ENCODE assay signal across 8 cellular contexts in genomic region chr18:26548144-26549102, GRCh38. TPM values are rescaled to one million over a fixed set of nuclear protein-coding genes. Genes with fewer than 3 reads are reported as not detected.
DNase-seq lines count a peak whose midpoint lies in the region; ATAC-seq, FAIRE-seq and TF ChIP-seq lines count a peak whose summit lies in the region.

KCTD1 (minus strand) TSS chr18:26548553; CDS start chr18:26548536, 17 bp downstream.

- ATAC-seq in GM18868 (IDR thresholded peaks at IDR 0.05; ENCODE audit: unreplicated experiment) (peak; percentile 70), HG03066 (IDR thresholded peaks at IDR 0.05; ENCODE audit: low read depth, unreplicated experiment) (peak; percentile 42), WTC11 (peak; percentile 35)

- DNase-seq in ACHN, result peak; percentile 71
- DNase-seq in NCI-H2196 (lab: John Stamatoyannopoulos, UW; ENCODE audit: unreplicated experiment), result peak; percentile 66
- peak; percentile 81 for DNase-seq in WTC11 (ENCODE audit: low spot score)
- DNase-seq in cerebellar cortex (ENCODE audit: low spot score), result peak; percentile 82
- DNase-seq in keratinocyte (ENCODE audit: low read depth, low spot score), result no peak
- DNase-seq in stimulated activated CD4-positive, alpha-beta T cell treated with anti-CD3 and anti-CD28 coated beads, Interleukin-12 subunit alpha, Interleukin-12 subunit beta, amount 100 ng/mL, for 4 hours, result peak; percentile 63

- FAIRE-seq in keratinocyte (lab: Jason Lieb, UNC), result no peak

- no peaks in the 10 kb centered on the region for H4K20me1 ChIP-seq in keratinocyte (ENCODE audit: control insufficient read depth, extremely low read depth, insufficient read depth, low read length)

- peak within 1 kb of the TSS; percentile 53 for H2AFZ ChIP-seq in keratinocyte (ENCODE audit: control insufficient read depth, low read length)

- CTCF ChIA-PET in WTC11 (lab: Charles Lee), result interaction anchor here (0.5 to 3.3 kb wide), 18 partner anchors 16 to 634 kb away, joined by 3 to 28 read pairs (median 6); no protein-coding TSS in a partner anchor

- H3K27ac ChIP-seq in keratinocyte (ENCODE audit: control insufficient read depth, insufficient read depth, low read length), result peak within 1 kb of the TSS; percentile 82

- peaks cover 69% of the 10 kb centered on the region for H3K27me3 Mint-ChIP-seq in WTC11 (ENCODE audit: low read depth)

- peak within 1 kb of the TSS; percentile 93 for H3K4me2 ChIP-seq in keratinocyte (ENCODE audit: control insufficient read depth, extremely low read depth, insufficient read depth, low read depth, low read length)

- no peaks in the 10 kb centered on the region for H3K9me3 ChIP-seq in keratinocyte (ENCODE audit: control insufficient read depth, low read depth, low read length)

- H3K9ac ChIP-seq in keratinocyte (ENCODE audit: control insufficient read depth, extremely low read depth, insufficient read depth, low read length), result peak within 1 kb of the TSS; percentile 82

- H3K4me3 Mint-ChIP-seq in WTC11, result peak within 1 kb of the TSS; percentile 80

- H3K4me1 ChIP-seq in keratinocyte (ENCODE audit: control insufficient read depth, extremely low read depth, insufficient read depth, low read length), result peaks cover 42% of the 10 kb centered on the region

- H3K4me1 Mint-ChIP-seq in WTC11, result peaks cover 60% of the 10 kb centered on the region

- in situ Hi-C loops in ACHN (cut with HindIII; ENCODE audit: low pct_ligation_motif_present, low pct_unique_long_range_greater_than_20kb, low sequenced_read_pairs), result no loop called here

- dilution Hi-C loops in keratinocyte (cut with MboI; ENCODE audit: extremely low pct_ligation_motif_present, low sequenced_read_pairs), result no loop called here

- no peaks in the 10 kb centered on the region for H3K9me1 ChIP-seq in keratinocyte (ENCODE audit: control insufficient read depth, extremely low read depth, insufficient read depth, low read length)

- no peaks in the 10 kb centered on the region for H3K27me3 ChIP-seq in keratinocyte (ENCODE audit: control insufficient read depth, extremely low read depth, insufficient read depth, low read length)

- H3K9me3 Mint-ChIP-seq in WTC11, result no peaks in the 10 kb centered on the region

- H3K4me3 ChIP-seq in keratinocyte (ENCODE audit: control insufficient read depth in 2 of 3, extremely low read depth in 1 of 3, insufficient read depth in 2 of 3, low read depth in 1 of 3, low read length in 3 of 3), result peak within 1 kb of the TSS; percentile 74 to 87 (median 79)

- H3K36me3 Mint-ChIP-seq in WTC11, result no peaks in the 10 kb centered on the region; the same call in 1 of the 2 replicates

- TF ChIP-seq CTCF in WTC11 (IDR thresholded peaks at IDR 0.05), result no peak
- TF ChIP-seq CTCF in keratinocyte (optimal IDR thresholded peaks at IDR 0.05 in 1 of 3, IDR thresholded peaks at IDR 0.05 in 1 of 3, conservative IDR thresholded peaks at IDR 0.05 in 1 of 3; ENCODE audit: extremely low read depth in 1 of 3, insufficient read depth in 2 of 3, low read length in 3 of 3), result no peak

- H3K79me2 ChIP-seq in keratinocyte (ENCODE audit: control insufficient read depth, insufficient read depth, low read length), result peaks cover 47% of the 10 kb centered on the region

- no peak within 1 kb of the TSS for H3K27ac Mint-ChIP-seq in WTC11

- POLR2A ChIA-PET in WTC11 (lab: Charles Lee), result interaction anchor here (0.5 to 2.1 kb wide), 6 partner anchors 15 to 142 kb away, joined by 3 to 6 read pairs (median 3); no protein-coding TSS in a partner anchor

- H3K36me3 ChIP-seq in keratinocyte (ENCODE audit: control insufficient read depth in 2 of 2, extremely low read depth in 1 of 2, insufficient read depth in 2 of 2, low read length in 2 of 2), result peaks cover 3 to 4% of the 10 kb centered on the region in 2 experiments

TF ChIP-seq in WTC11, 78 proteins besides CTCF, POLR2A, EP300 and RAD21:
- TF ChIP-seq, protein P1, sequence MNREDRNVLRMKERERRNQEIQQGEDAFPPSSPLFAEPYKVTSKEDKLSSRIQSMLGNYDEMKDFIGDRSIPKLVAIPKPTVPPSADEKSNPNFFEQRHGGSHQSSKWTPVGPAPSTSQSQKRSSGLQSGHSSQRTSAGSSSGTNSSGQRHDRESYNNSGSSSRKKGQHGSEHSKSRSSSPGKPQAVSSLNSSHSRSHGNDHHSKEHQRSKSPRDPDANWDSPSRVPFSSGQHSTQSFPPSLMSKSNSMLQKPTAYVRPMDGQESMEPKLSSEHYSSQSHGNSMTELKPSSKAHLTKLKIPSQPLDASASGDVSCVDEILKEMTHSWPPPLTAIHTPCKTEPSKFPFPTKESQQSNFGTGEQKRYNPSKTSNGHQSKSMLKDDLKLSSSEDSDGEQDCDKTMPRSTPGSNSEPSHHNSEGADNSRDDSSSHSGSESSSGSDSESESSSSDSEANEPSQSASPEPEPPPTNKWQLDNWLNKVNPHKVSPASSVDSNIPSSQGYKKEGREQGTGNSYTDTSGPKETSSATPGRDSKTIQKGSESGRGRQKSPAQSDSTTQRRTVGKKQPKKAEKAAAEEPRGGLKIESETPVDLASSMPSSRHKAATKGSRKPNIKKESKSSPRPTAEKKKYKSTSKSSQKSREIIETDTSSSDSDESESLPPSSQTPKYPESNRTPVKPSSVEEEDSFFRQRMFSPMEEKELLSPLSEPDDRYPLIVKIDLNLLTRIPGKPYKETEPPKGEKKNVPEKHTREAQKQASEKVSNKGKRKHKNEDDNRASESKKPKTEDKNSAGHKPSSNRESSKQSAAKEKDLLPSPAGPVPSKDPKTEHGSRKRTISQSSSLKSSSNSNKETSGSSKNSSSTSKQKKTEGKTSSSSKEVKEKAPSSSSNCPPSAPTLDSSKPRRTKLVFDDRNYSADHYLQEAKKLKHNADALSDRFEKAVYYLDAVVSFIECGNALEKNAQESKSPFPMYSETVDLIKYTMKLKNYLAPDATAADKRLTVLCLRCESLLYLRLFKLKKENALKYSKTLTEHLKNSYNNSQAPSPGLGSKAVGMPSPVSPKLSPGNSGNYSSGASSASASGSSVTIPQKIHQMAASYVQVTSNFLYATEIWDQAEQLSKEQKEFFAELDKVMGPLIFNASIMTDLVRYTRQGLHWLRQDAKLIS (CRISPR knock-in tag; IDR thresholded peaks at IDR 0.05; ENCODE audit: borderline replicate concordance), result no peak
- TF ChIP-seq ZBTB21 (CRISPR knock-in tag; IDR thresholded peaks at IDR 0.05; ENCODE audit: borderline replicate concordance) (no peak), ZNF263 (CRISPR knock-in tag; IDR thresholded peaks at IDR 0.05; ENCODE audit: low read depth) (peak; percentile 94)
TF ChIP-seq in WTC11: peak in this region for 1.

RNA-seq across cellular contexts. Expression of gene KCTD1, which starts in this region (rescaled TPM):
- total RNA-seq in WTC11 (2021), result 16.9 to 23.3 TPM (median 18.7 TPM) in 3 replicates
- polyA plus RNA-seq in keratinocyte, result 18.7 to 57.6 TPM (median 32.1 TPM) in 3 replicates
- polyA plus RNA-seq in keratinocyte (2011; ENCODE audit: low read depth), result 48.7 TPM
- polyA plus RNA-seq in keratinocyte (2011; cell fraction: cytosol; rRNA removed), result 47.7 and 50.2 TPM in 2 replicates
- 33.7 and 34.6 TPM in 2 replicates for polyA plus RNA-seq in keratinocyte (2011; cell fraction: nucleus; rRNA removed)
- 49.3 and 53.0 TPM in 2 replicates for polyA plus RNA-seq in keratinocyte (2012; ENCODE audit: low replicate concordance)
- polyA minus RNA-seq in keratinocyte, result 33.7 to 42.3 TPM (median 35.1 TPM) in 3 replicates
- polyA minus RNA-seq in keratinocyte (2011; cell fraction: cytosol; rRNA and poly(A)+ RNA removed), result 30.9 TPM
- polyA minus RNA-seq in keratinocyte (2011; cell fraction: nucleus; rRNA and poly(A)+ RNA removed), result 25.3 and 31.6 TPM in 2 replicates
